In the genomic region with DNA sequence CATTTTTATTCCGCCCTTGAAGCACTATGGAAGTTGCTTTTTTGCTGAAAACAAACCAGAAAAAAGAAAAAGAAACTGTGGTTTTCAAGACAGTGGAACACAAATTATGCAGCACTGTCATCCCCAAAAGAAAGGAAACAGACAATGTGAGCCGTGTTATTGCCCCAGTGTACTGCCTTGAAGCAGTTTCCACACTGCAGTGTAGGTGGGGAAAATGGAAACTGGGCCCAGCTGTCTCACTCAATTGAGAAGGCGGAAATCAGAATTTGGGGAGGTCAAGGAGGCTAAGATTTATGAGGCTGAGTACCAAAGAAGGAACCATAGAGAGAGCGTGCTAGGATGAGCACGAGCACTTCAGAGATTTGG, we compare ENCODE assay signal across 20 cellular contexts. TPM values are rescaled to one million over a fixed set of nuclear protein-coding genes. Genes with fewer than 3 reads are reported as not detected.
A peak's percentile ranks its signal among the peaks of the same experiment; 100 is the strongest.
DNase-seq lines count a peak whose midpoint lies in the region; ATAC-seq lines count a peak whose summit lies in the region.
"Had no signal": no experiment of that assay in that cellular context is flagged by ENCODE, and none has a peak within 500 bp of the region (broad histone marks: within the 10 kb centered on the region; RNA-seq: fewer than 3 reads in every experiment).

No MANE protein-coding gene starts in this region.

- peaks cover 23% of the 10 kb centered on the region for H3K4me1 Mint-ChIP-seq in activated naive CD4-positive, alpha-beta T cell treated with anti-CD3 and anti-CD28 coated beads, Interleukin-2, amount 50 U/mL, for 24 hours
- peaks cover 21% of the 10 kb centered on the region for H3K4me1 Mint-ChIP-seq in activated naive CD8-positive, alpha-beta T cell treated with anti-CD3 and anti-CD28 coated beads for 36 hours
- H3K4me1 Mint-ChIP-seq: H9 had no signal

- H3K27me3 Mint-ChIP-seq in activated naive CD4-positive, alpha-beta T cell treated with anti-CD3 and anti-CD28 coated beads, Interleukin-2, amount 50 U/mL, for 24 hours, result no peaks in the 10 kb centered on the region
- no peaks in the 10 kb centered on the region for H3K27me3 Mint-ChIP-seq in activated naive CD8-positive, alpha-beta T cell treated with anti-CD3 and anti-CD28 coated beads for 36 hours

- ATAC-seq in stimulated activated naive CD8-positive, alpha-beta T cell treated with anti-CD3 and anti-CD28 coated beads, Interleukin-15, Interleukin-2, amounts not matched to agents 100 U/mL and 50 U/mL, for 24 hours, result peak; percentile 66
- ATAC-seq: GM12878, Panc1 had no signal

- no peak overlapping the region for H3K4me3 Mint-ChIP-seq in activated naive CD4-positive, alpha-beta T cell treated with anti-CD3 and anti-CD28 coated beads, Interleukin-2, amount 50 U/mL, for 24 hours
- no peak overlapping the region for H3K4me3 Mint-ChIP-seq in activated naive CD8-positive, alpha-beta T cell treated with anti-CD3 and anti-CD28 coated beads for 36 hours
- H3K4me3 Mint-ChIP-seq: H9 had no signal

- peak overlapping the region; percentile 73 for H3K27ac Mint-ChIP-seq in activated naive CD4-positive, alpha-beta T cell treated with anti-CD3 and anti-CD28 coated beads, Interleukin-2, amount 50 U/mL, for 24 hours
- H3K27ac Mint-ChIP-seq in activated naive CD8-positive, alpha-beta T cell treated with anti-CD3 and anti-CD28 coated beads for 36 hours, result peak overlapping the region; percentile 77
- H3K27ac Mint-ChIP-seq: H9 had no signal

- peaks cover 17% of the 10 kb centered on the region for H3K36me3 Mint-ChIP-seq in activated naive CD4-positive, alpha-beta T cell treated with anti-CD3 and anti-CD28 coated beads, Interleukin-2, amount 50 U/mL, for 24 hours
- H3K36me3 Mint-ChIP-seq in activated naive CD8-positive, alpha-beta T cell treated with anti-CD3 and anti-CD28 coated beads for 36 hours, result peaks cover 34% of the 10 kb centered on the region

- peaks cover 6% of the 10 kb centered on the region for H3K9me3 Mint-ChIP-seq in activated naive CD4-positive, alpha-beta T cell treated with anti-CD3 and anti-CD28 coated beads, Interleukin-2, amount 50 U/mL, for 24 hours
- peaks cover 6% of the 10 kb centered on the region for H3K9me3 Mint-ChIP-seq in activated naive CD8-positive, alpha-beta T cell treated with anti-CD3 and anti-CD28 coated beads for 36 hours
- H3K9me3 Mint-ChIP-seq: H9 had no signal

- DNase-seq in activated CD4-positive, alpha-beta T cell treated with anti-CD3 and anti-CD28 coated beads for 48 hours, result peak; percentile 16
- no peak for DNase-seq in activated CD4-positive, alpha-beta T cell treated with anti-CD3 and anti-CD28 coated beads, Interleukin-2, amount 50 U/mL, for 1 hour
- no peak for DNase-seq in activated naive CD4-positive, alpha-beta T cell (lab: John Stamatoyannopoulos, UW)
- DNase-seq in activated naive CD8-positive, alpha-beta T cell treated with anti-CD3 and anti-CD28 coated beads for 36 hours, result peak; percentile 14
- DNase-seq in stimulated activated naive CD8-positive, alpha-beta T cell treated with anti-CD3 and anti-CD28 coated beads, Interleukin-15, Interleukin-2, amounts not matched to agents 100 U/mL and 50 U/mL, for 24 hours, result no peak
- DNase-seq in amygdala (lab: John Stamatoyannopoulos, UW) (no peak), RPMI8226 (no peak)
- DNase-seq: DMS 273 treated with DMSO at 0.1 percent for 48 hours, GDM1, H9, Karpas-422, MM.1S, NCI-H1105, NCI-H1694 treated with DMSO at 0.1 percent for 48 hours, NCI-H2107, NCI-H2227 treated with DMSO at 0.1 percent for 48 hours, NCI-H524 treated with DMSO at 0.1 percent for 48 hours had no signal

RNA-seq across cellular contexts. Expression of a gene that starts 55.5 kb away (rescaled TPM):
- 10 to 100 TPM; 15.9 to 17.3 TPM for total RNA-seq in activated naive CD8-positive, alpha-beta T cell treated with anti-CD3 and anti-CD28 coated beads for 36 hours

Comparison
In these comparisons a context has a peak if more than half of its experiments do, and no peak if none do; other contexts are left out.
1. DNase-seq: peak in activated CD4-positive, alpha-beta T cell treated with anti-CD3 and anti-CD28 coated beads for 48 hours (single experiment) and activated naive CD8-positive, alpha-beta T cell treated with anti-CD3 and anti-CD28 coated beads for 36 hours (single experiment); none in activated CD4-positive, alpha-beta T cell treated with anti-CD3 and anti-CD28 coated beads, Interleukin-2, amount 50 U/mL, for 1 hour (single experiment), activated naive CD4-positive, alpha-beta T cell (0 of 4), stimulated activated naive CD8-positive, alpha-beta T cell treated with anti-CD3 and anti-CD28 coated beads, Interleukin-15, Interleukin-2, amounts not matched to agents 100 U/mL and 50 U/mL, for 24 hours (single experiment), amygdala (0 of 56) and RPMI8226 (single experiment).